17 cellular contexts compared by ENCODE assay signal in genomic region chr16:8920676-8921625, GRCh38. TPM values are rescaled to one million over a fixed set of nuclear protein-coding genes. Genes with fewer than 3 reads are reported as not detected.
A peak's percentile ranks its signal among the peaks of the same experiment; 100 is the strongest.
DNase-seq lines count a peak whose midpoint lies in the region; ATAC-seq and TF ChIP-seq lines count a peak whose summit lies in the region.
"Had no signal": no experiment of that assay in that cellular context is flagged by ENCODE, and none has a peak within 500 bp of the region (broad histone marks: within the 10 kb centered on the region; RNA-seq: fewer than 3 reads in every experiment).

No MANE protein-coding gene starts in this region.

- POLR2A ChIA-PET in activated CD8-positive, alpha-beta T cell treated with anti-CD3 and anti-CD28 coated beads, Interleukin-2, amount 10 ng/mL, durations not matched to agents 7 days and 5 days (lab: Charles Lee): no interaction called here

- peaks cover 0 to 50% (median 20%) of the 10 kb centered on the region in 4 donors for H3K36me3 ChIP-seq in transverse colon

- no peaks in the 10 kb centered on the region for H3K27me3 Mint-ChIP-seq in activated T-cell treated with anti-CD3 and anti-CD28 coated beads, Interleukin-2, amount 50 U/mL, for 72 hours (ENCODE audit: low read depth)
- H3K27me3 Mint-ChIP-seq in activated CD8-positive, alpha-beta T cell treated with anti-CD3 and anti-CD28 coated beads, Interleukin-2, amount 10 ng/mL, durations not matched to agents 7 days and 5 days (ENCODE audit: low read depth): no peaks in the 10 kb centered on the region
- no peaks in the 10 kb centered on the region for H3K27me3 Mint-ChIP-seq in stimulated activated naive CD8-positive, alpha-beta T cell treated with anti-CD3 and anti-CD28 coated beads, Interleukin-15, Interleukin-2, amounts not matched to agents 100 ng/mL and 50 ng/mL, for 24 hours

- TF ChIP-seq EP300 in transverse colon (IDR thresholded peaks at IDR 0.05; ENCODE audit: low read depth): no peak

- H3K4me1 Mint-ChIP-seq in activated T-cell treated with anti-CD3 and anti-CD28 coated beads, Interleukin-2, amount 50 U/mL, for 72 hours (ENCODE audit: low read depth): peaks cover 63% of the 10 kb centered on the region
- peaks cover 61% of the 10 kb centered on the region for H3K4me1 Mint-ChIP-seq in activated CD8-positive, alpha-beta T cell treated with anti-CD3 and anti-CD28 coated beads, Interleukin-2, amount 10 ng/mL, durations not matched to agents 7 days and 5 days (ENCODE audit: low read depth)
- H3K4me1 Mint-ChIP-seq in stimulated activated naive CD8-positive, alpha-beta T cell treated with anti-CD3 and anti-CD28 coated beads, Interleukin-15, Interleukin-2, amounts not matched to agents 100 ng/mL and 50 ng/mL, for 24 hours (ENCODE audit: low read depth): peaks cover 67% of the 10 kb centered on the region

- no peak overlapping the region for H3K27ac ChIP-seq in transverse colon
- H3K27ac ChIP-seq: heart left ventricle, psoas muscle, vagina had no signal

- H3K4me3 Mint-ChIP-seq in activated T-cell treated with anti-CD3 and anti-CD28 coated beads, Interleukin-2, amount 50 U/mL, for 72 hours: peak overlapping the region; percentile 51 to 59
- H3K4me3 Mint-ChIP-seq in activated CD8-positive, alpha-beta T cell treated with anti-CD3 and anti-CD28 coated beads, Interleukin-2, amount 10 ng/mL, durations not matched to agents 7 days and 5 days: no peak overlapping the region
- peak overlapping the region; percentile 22 for H3K4me3 Mint-ChIP-seq in stimulated activated naive CD8-positive, alpha-beta T cell treated with anti-CD3 and anti-CD28 coated beads, Interleukin-15, Interleukin-2, amounts not matched to agents 100 ng/mL and 50 ng/mL, for 24 hours

- peaks cover 12 to 24% of the 10 kb centered on the region in 2 donors for H3K36me3 Mint-ChIP-seq in activated T-cell treated with anti-CD3 and anti-CD28 coated beads, Interleukin-2, amount 50 U/mL, for 72 hours (ENCODE audit: insufficient read depth in 2 of 2)
- peaks cover 80% of the 10 kb centered on the region for H3K36me3 Mint-ChIP-seq in activated CD8-positive, alpha-beta T cell treated with anti-CD3 and anti-CD28 coated beads, Interleukin-2, amount 10 ng/mL, durations not matched to agents 7 days and 5 days (ENCODE audit: low read depth)
- peaks cover 92% of the 10 kb centered on the region for H3K36me3 Mint-ChIP-seq in stimulated activated naive CD8-positive, alpha-beta T cell treated with anti-CD3 and anti-CD28 coated beads, Interleukin-15, Interleukin-2, amounts not matched to agents 100 ng/mL and 50 ng/mL, for 24 hours (ENCODE audit: low read depth)

- no peaks in the 10 kb centered on the region for H3K9me3 ChIP-seq in transverse colon
- H3K9me3 ChIP-seq: heart left ventricle, psoas muscle, vagina had no signal

- peak overlapping the region; percentile 92 for H3K27ac Mint-ChIP-seq in activated T-cell treated with anti-CD3 and anti-CD28 coated beads, Interleukin-2, amount 50 U/mL, for 72 hours
- H3K27ac Mint-ChIP-seq in activated CD8-positive, alpha-beta T cell treated with anti-CD3 and anti-CD28 coated beads, Interleukin-2, amount 10 ng/mL, durations not matched to agents 7 days and 5 days: peak overlapping the region; percentile 28
- H3K27ac Mint-ChIP-seq in stimulated activated naive CD8-positive, alpha-beta T cell treated with anti-CD3 and anti-CD28 coated beads, Interleukin-15, Interleukin-2, amounts not matched to agents 100 ng/mL and 50 ng/mL, for 24 hours: peak overlapping the region; percentile 89

- CTCF ChIA-PET in activated CD8-positive, alpha-beta T cell treated with anti-CD3 and anti-CD28 coated beads, Interleukin-2, amount 10 ng/mL, durations not matched to agents 7 days and 5 days (lab: Charles Lee): interaction anchor here (1.3 to 3.8 kb wide), 2 partner anchors 12 to 15 kb away, joined by 3 to 24 read pairs; no protein-coding TSS in a partner anchor

- WGBS in transverse colon (ENCODE audit: low coverage in 1 of 2), 2 donors: 75 to 85% methylated on average over 7 to 9 of the region's 9 CpGs

- in situ Hi-C loops in transverse colon (cut with MboI; ENCODE audit: low pct_ligation_motif_present in 1 of 4, low pct_unique_long_range_greater_than_20kb in 1 of 4, low sequenced_read_pairs in 3 of 4): no loop called here

- H3K27me3 ChIP-seq in transverse colon: no peaks in the 10 kb centered on the region
- H3K27me3 ChIP-seq: heart left ventricle, vagina had no signal

- DNase-seq in activated T-cell treated with anti-CD3 and anti-CD28 coated beads, Interleukin-2, amount 50 U/mL, for 72 hours: no peak
- no peak for DNase-seq in activated T-cell treated with anti-CD3 and anti-CD28 coated beads, Interleukin-2, amount 50 U/mL, for 1 hour
- no peak for DNase-seq in activated CD8-positive, alpha-beta T cell treated with anti-CD3 and anti-CD28 coated beads, Interleukin-2, amount 10 ng/mL, durations not matched to agents 7 days and 5 days
- DNase-seq in foreskin fibroblast (peak; percentile 8 to 11), iPS-NIHi11 (ENCODE audit: low spot score) (no peak), NCI-H1436 treated with DMSO at 0.1 percent for 48 hours (lab: John Stamatoyannopoulos, UW) (no peak), transverse colon (no peak)
- DNase-seq: DMS 273 treated with DMSO at 0.1 percent for 48 hours; heart left ventricle; NCI-H1092 treated with DMSO at 0.1 percent for 48 hours; psoas muscle; stimulated activated CD4-positive, alpha-beta T cell treated with anti-CD3 and anti-CD28 coated beads, Interleukin-1b, Interleukin-23, amount 100 ng/mL, for 48 hours had no signal

- no peak for TF ChIP-seq POLR2A in transverse colon (IDR thresholded peaks at IDR 0.05)

- peak; percentile 56 to 69 for ATAC-seq in activated T-cell treated with anti-CD3 and anti-CD28 coated beads, Interleukin-2, amount 50 U/mL, for 72 hours (replicated peaks in 1 of 2)
- no peak for ATAC-seq in activated CD8-positive, alpha-beta T cell treated with anti-CD3 and anti-CD28 coated beads, Interleukin-2, amount 10 ng/mL, durations not matched to agents 7 days and 5 days
- ATAC-seq: HCT116, heart left ventricle, psoas muscle had no signal

- peaks cover 7 to 30% (median 22%) of the 10 kb centered on the region in 4 donors for H3K4me1 ChIP-seq in transverse colon
- H3K4me1 ChIP-seq: vagina had no signal

- no peak for TF ChIP-seq CTCF in foreskin fibroblast (IDR thresholded peaks at IDR 0.05; ENCODE audit: low read depth, low read length)
- no peak for TF ChIP-seq CTCF in transverse colon (IDR thresholded peaks at IDR 0.05)

- H3K4me3 ChIP-seq in foreskin fibroblast (ENCODE audit: low read depth in 1 of 2, low read length in 2 of 2) (no peak overlapping the region), transverse colon (no peak overlapping the region)
- H3K4me3 ChIP-seq: heart left ventricle, psoas muscle, vagina had no signal

- H3K9me3 Mint-ChIP-seq in activated T-cell treated with anti-CD3 and anti-CD28 coated beads, Interleukin-2, amount 50 U/mL, for 72 hours: no peaks in the 10 kb centered on the region
- no peaks in the 10 kb centered on the region for H3K9me3 Mint-ChIP-seq in activated CD8-positive, alpha-beta T cell treated with anti-CD3 and anti-CD28 coated beads, Interleukin-2, amount 10 ng/mL, durations not matched to agents 7 days and 5 days (ENCODE audit: insufficient read depth)
- no peaks in the 10 kb centered on the region for H3K9me3 Mint-ChIP-seq in stimulated activated naive CD8-positive, alpha-beta T cell treated with anti-CD3 and anti-CD28 coated beads, Interleukin-15, Interleukin-2, amounts not matched to agents 100 ng/mL and 50 ng/mL, for 24 hours

- intact Hi-C loops in transverse colon (cut with DNase I; ENCODE audit: low total_unique reads): no loop called here

RNA-seq across cellular contexts. Expression of gene LITAFD, which starts 38.8 kb away (rescaled TPM):
- total RNA-seq in activated T-cell treated with anti-CD3 and anti-CD28 coated beads, Interleukin-2, amount 50 U/mL, for 72 hours: not detected
- not detected for total RNA-seq in activated CD8-positive, alpha-beta T cell treated with anti-CD3 and anti-CD28 coated beads, Interleukin-2, amount 10 ng/mL, durations not matched to agents 7 days and 5 days
- total RNA-seq in transverse colon: not detected
- total RNA-seq: epithelial cell of proximal tubule, heart left ventricle, kidney epithelial cell, psoas muscle, vagina had no signal

RNA-seq across cellular contexts. Expression of gene USP7, which starts 42.8 kb away (rescaled TPM):
- total RNA-seq in activated T-cell treated with anti-CD3 and anti-CD28 coated beads, Interleukin-2, amount 50 U/mL, for 72 hours: 100 to 1,000 TPM; 126 to 131 TPM
- total RNA-seq in activated CD8-positive, alpha-beta T cell treated with anti-CD3 and anti-CD28 coated beads, Interleukin-2, amount 10 ng/mL, durations not matched to agents 7 days and 5 days: 100 to 1,000 TPM; 134 to 144 TPM
- 100 to 1,000 TPM in 3 of 4 donors, 10 to 100 TPM in 1; 72.9 to 419 (median 158) TPM for total RNA-seq in transverse colon

RNA-seq across cellular contexts. Expression of gene CARHSP1, which starts 52.1 kb away (rescaled TPM):
- 10 to 100 TPM; 71.4 to 73.1 TPM for total RNA-seq in activated T-cell treated with anti-CD3 and anti-CD28 coated beads, Interleukin-2, amount 50 U/mL, for 72 hours
- 100 to 1,000 TPM; 209 to 217 TPM for total RNA-seq in activated CD8-positive, alpha-beta T cell treated with anti-CD3 and anti-CD28 coated beads, Interleukin-2, amount 10 ng/mL, durations not matched to agents 7 days and 5 days
- total RNA-seq in transverse colon: 10 to 100 TPM; 11.6 to 61.7 (median 39.6) TPM

Comparison
In these comparisons a context has a peak if more than half of its experiments do, and no peak if none do; other contexts are left out.
1. DNase-seq: peak in foreskin fibroblast (2 of 2); none in activated T-cell treated with anti-CD3 and anti-CD28 coated beads, Interleukin-2, amount 50 U/mL, for 72 hours (0 of 2), activated T-cell treated with anti-CD3 and anti-CD28 coated beads, Interleukin-2, amount 50 U/mL, for 1 hour (single experiment), activated CD8-positive, alpha-beta T cell treated with anti-CD3 and anti-CD28 coated beads, Interleukin-2, amount 10 ng/mL, durations not matched to agents 7 days and 5 days (single experiment), iPS-NIHi11 (single experiment), NCI-H1436 treated with DMSO at 0.1 percent for 48 hours (single experiment) and transverse colon (single experiment).
2. H3K27ac Mint-ChIP-seq: peak in every context shown above with its lines; median percentile 92 in activated T-cell treated with anti-CD3 and anti-CD28 coated beads, Interleukin-2, amount 50 U/mL, for 72 hours; 89 in stimulated activated naive CD8-positive, alpha-beta T cell treated with anti-CD3 and anti-CD28 coated beads, Interleukin-15, Interleukin-2, amounts not matched to agents 100 ng/mL and 50 ng/mL, for 24 hours; 28 in activated CD8-positive, alpha-beta T cell treated with anti-CD3 and anti-CD28 coated beads, Interleukin-2, amount 10 ng/mL, durations not matched to agents 7 days and 5 days.